Comparison of ENCODE assay signal across 9 cellular contexts in the genomic region with DNA sequence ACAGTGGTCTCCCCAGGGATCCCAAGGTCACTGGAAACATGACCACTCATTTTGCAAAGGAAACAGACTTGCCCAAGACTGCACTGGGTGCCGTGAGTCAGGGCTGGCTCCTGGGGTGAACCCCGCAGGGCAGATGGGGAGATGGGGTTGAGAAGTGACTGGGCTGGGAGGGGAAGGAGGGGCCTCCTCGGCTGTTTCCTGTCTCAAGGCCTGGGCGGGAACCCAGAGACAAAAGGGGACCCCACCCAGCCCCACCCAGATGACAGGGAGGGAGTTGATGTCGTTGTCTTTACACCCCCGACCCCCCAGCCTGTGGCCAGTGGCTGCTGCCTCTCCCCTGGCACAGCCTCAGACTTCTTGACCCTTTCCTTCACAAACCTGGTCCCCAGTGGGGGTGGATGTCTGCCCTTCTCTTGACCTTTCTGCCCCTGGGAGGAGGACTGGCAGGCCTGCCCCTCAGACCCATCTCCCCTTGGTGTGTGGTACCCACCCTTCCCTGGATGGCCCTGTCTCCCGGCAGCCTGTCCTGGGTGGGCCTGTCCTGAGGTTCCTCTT. TPM values are rescaled to one million over a fixed set of nuclear protein-coding genes. Genes with fewer than 3 reads are reported as not detected.
DNase-seq lines count a peak whose midpoint lies in the region; ATAC-seq lines count a peak whose summit lies in the region.
"Had no signal": no experiment of that assay in that cellular context is flagged by ENCODE, and none has a peak within 500 bp of the region (broad histone marks: within the 10 kb centered on the region; RNA-seq: fewer than 3 reads in every experiment).

No MANE protein-coding gene starts in this region.

- peak; percentile 46 to 62 for DNase-seq in activated CD4-positive, alpha-beta T cell treated with anti-CD3 and anti-CD28 coated beads, Interleukin-2, amount 50 U/mL, for 24 hours (ENCODE audit: low read depth in 1 of 2, low spot score in 1 of 2)
- DNase-seq in stimulated activated naive CD8-positive, alpha-beta T cell treated with anti-CD3 and anti-CD28 coated beads, Interleukin-15, Interleukin-2, amounts not matched to agents 100 U/mL and 50 U/mL, for 24 hours, result peak; percentile 83
- DNase-seq in OCI-M1 (lab: John Stamatoyannopoulos, UW) (no peak), NCI-H748 treated with DMSO at 0.1 percent for 48 hours (lab: John Stamatoyannopoulos, UW) (no peak), globus pallidus (ENCODE audit: low spot score) (no peak)
- DNase-seq: mesenchymal stem cell had no signal

- ATAC-seq in HG03432 (IDR thresholded peaks at IDR 0.05; ENCODE audit: unreplicated experiment) (peak; percentile 14), esophagus mucosa (peak; percentile 25), HG03565 (IDR thresholded peaks at IDR 0.05; ENCODE audit: unreplicated experiment) (no peak)
- peak; percentile 48 for ATAC-seq in stimulated activated naive CD8-positive, alpha-beta T cell treated with anti-CD3 and anti-CD28 coated beads, Interleukin-15, Interleukin-2, amounts not matched to agents 100 U/mL and 50 U/mL, for 24 hours

RNA-seq across cellular contexts. Expression of a gene that starts 1.4 kb away (rescaled TPM):
- 1.1 TPM for total RNA-seq in esophagus mucosa

RNA-seq across cellular contexts. Expression of a gene that starts 22.6 kb away (rescaled TPM):
- total RNA-seq in esophagus mucosa, result 17.8 TPM

Comparison
In these comparisons a context has a peak if more than half of its experiments do, and no peak if none do; other contexts are left out.
1. DNase-seq: peak in activated CD4-positive, alpha-beta T cell treated with anti-CD3 and anti-CD28 coated beads, Interleukin-2, amount 50 U/mL, for 24 hours (2 of 2) and stimulated activated naive CD8-positive, alpha-beta T cell treated with anti-CD3 and anti-CD28 coated beads, Interleukin-15, Interleukin-2, amounts not matched to agents 100 U/mL and 50 U/mL, for 24 hours (single experiment); none in OCI-M1 (single experiment), NCI-H748 treated with DMSO at 0.1 percent for 48 hours (single experiment) and globus pallidus (single experiment).